ENCODE assay signal across 9 cellular contexts in the genomic region with DNA sequence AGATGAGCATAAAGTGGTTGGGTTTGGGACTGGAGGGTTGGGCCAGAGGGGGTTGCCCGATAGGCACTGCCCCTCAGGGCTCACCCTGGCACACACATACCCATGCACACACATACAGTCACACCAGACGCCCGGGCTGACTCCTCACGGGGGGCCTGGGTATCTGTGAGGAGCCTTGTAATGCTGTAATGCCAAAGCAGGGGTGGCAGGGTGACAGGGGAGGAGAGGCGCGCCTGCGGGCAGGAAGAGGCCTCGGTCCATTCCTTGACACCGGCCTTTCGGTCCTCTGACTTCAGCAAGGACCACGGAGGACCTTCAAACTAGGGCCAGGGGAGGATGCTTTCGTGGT. TPM values are rescaled to one million over a fixed set of nuclear protein-coding genes. Genes with fewer than 3 reads are reported as not detected.
A peak's percentile ranks its signal among the peaks of the same experiment; 100 is the strongest.
DNase-seq lines count a peak whose midpoint lies in the region; ATAC-seq and TF ChIP-seq lines count a peak whose summit lies in the region.
"Had no signal": no experiment of that assay in that cellular context is flagged by ENCODE, and none has a peak within 500 bp of the region (broad histone marks: within the 10 kb centered on the region; RNA-seq: fewer than 3 reads in every experiment).

No MANE protein-coding gene starts in this region.

- TF ChIP-seq POLR2A in gastroesophageal sphincter (IDR thresholded peaks at IDR 0.05) = no peak
- TF ChIP-seq POLR2A in prostate gland (IDR thresholded peaks at IDR 0.05) = no peak

- peak overlapping the region; percentile 62 for H3K4me2 ChIP-seq in DND-41 (ENCODE audit: insufficient read depth, low read length)

- no peaks in the 10 kb centered on the region for H4K20me1 ChIP-seq in DND-41 (ENCODE audit: insufficient read depth, low read length)

- H3K9me3 ChIP-seq in DND-41 (ENCODE audit: insufficient read depth, low read length, severe bottlenecking) (no peaks in the 10 kb centered on the region), gastroesophageal sphincter (no peaks in the 10 kb centered on the region), prostate gland (no peaks in the 10 kb centered on the region)

- no peak overlapping the region for H3K9ac ChIP-seq in DND-41 (ENCODE audit: low read depth, low read length)

- H3K27me3 ChIP-seq in DND-41 (ENCODE audit: insufficient read depth, low read length, poor library complexity) (peaks cover 20% of the 10 kb centered on the region), gastroesophageal sphincter (peaks cover 8% of the 10 kb centered on the region), prostate gland (replicated peaks; ENCODE audit: insufficient read depth) (no peaks in the 10 kb centered on the region)

- DNase-seq in DND-41 (no peak), prostate gland (ENCODE audit: low spot score) (no peak), cerebellum (ENCODE audit: low spot score) (no peak), DMS53 (lab: John Stamatoyannopoulos, UW) (no peak), NCI-H446 (lab: John Stamatoyannopoulos, UW) (no peak)
- DNase-seq: NCI-H2029 treated with DMSO at 0.1 percent for 48 hours had no signal

- H3K27ac ChIP-seq in DND-41 (ENCODE audit: low read length) = no peak overlapping the region
- peak overlapping the region in 3 of 4 donors; percentile 65 to 71 (median 69) for H3K27ac ChIP-seq in gastroesophageal sphincter
- peak overlapping the region; percentile 1 to 27 for H3K27ac ChIP-seq in prostate gland

- H3K4me1 ChIP-seq in DND-41 (ENCODE audit: insufficient read depth, low read length) (peaks cover 15% of the 10 kb centered on the region), gastroesophageal sphincter (peaks cover 0 to 20% (median 2%) of the 10 kb centered on the region in 3 donors), prostate gland (replicated peaks) (no peaks in the 10 kb centered on the region)

- ATAC-seq in DND-41 (ENCODE audit: insufficient read depth, low read depth) = peak; percentile 4; the same call in 1 of the 3 replicates
- ATAC-seq in gastroesophageal sphincter = no peak
- ATAC-seq in HG03175 (IDR thresholded peaks at IDR 0.05; ENCODE audit: unreplicated experiment) = no peak

- 37 to 100% methylated on average over 1 to 3 of the region's 12 CpGs for WGBS in gastroesophageal sphincter (ENCODE audit: low coverage in 1 of 2), 2 donors
- WGBS in prostate gland = 57% methylated on average over 12 of the region's 12 CpGs

- H2AFZ ChIP-seq in DND-41 (ENCODE audit: low read depth, low read length) = no peak overlapping the region

- intact Hi-C loops in prostate gland (cut with DNase I) = no loop called here

- TF ChIP-seq CTCF in DND-41 (IDR thresholded peaks at IDR 0.05; ENCODE audit: borderline replicate concordance, extremely low read depth, low read length, poor library complexity, severe bottlenecking) (no peak), WI38 (IDR thresholded peaks at IDR 0.05; ENCODE audit: low read depth, low read length) (no peak), gastroesophageal sphincter (IDR thresholded peaks at IDR 0.05) (no peak), prostate gland (IDR thresholded peaks at IDR 0.05) (no peak)

- no peaks in the 10 kb centered on the region for H3K79me2 ChIP-seq in DND-41 (ENCODE audit: insufficient read depth, low read length)

- no peak for TF ChIP-seq EP300 in gastroesophageal sphincter (IDR thresholded peaks at IDR 0.05)

- peak overlapping the region in 1 of 2 experiments; percentile 49; a peak in 2 of 4 replicates for H3K4me3 ChIP-seq in DND-41 (ENCODE audit: low read depth in 1 of 2, low read length in 2 of 2)
- peak overlapping the region; percentile 27; the same call in 1 of the 2 replicates for H3K4me3 ChIP-seq in WI38 (ENCODE audit: low read depth, low read length)
- H3K4me3 ChIP-seq in gastroesophageal sphincter = peak overlapping the region in 1 of 2 donors; percentile 53
- H3K4me3 ChIP-seq in prostate gland = peak overlapping the region; percentile 7 to 22

- no peaks in the 10 kb centered on the region for H3K36me3 ChIP-seq in DND-41 (ENCODE audit: insufficient read depth, low read length)
- H3K36me3 ChIP-seq in gastroesophageal sphincter = no peaks in the 10 kb centered on the region
- no peaks in the 10 kb centered on the region for H3K36me3 ChIP-seq in prostate gland

RNA-seq across cellular contexts. Expression of gene FAIM2, which starts 0.4 kb away (rescaled TPM):
- total RNA-seq in gastroesophageal sphincter = 1 to 10 TPM; 3.4 to 7.4 (median 5.9) TPM
- total RNA-seq in prostate gland = 10 to 100 TPM in 1 of 2 donors, 1 to 10 TPM in 1; 2.8 to 12.0 TPM
- total RNA-seq in cerebellum = 14.1 TPM

RNA-seq across cellular contexts. Expression of gene AQP2, which starts 47.2 kb away (rescaled TPM):
- total RNA-seq in gastroesophageal sphincter (under 1 TPM in 1 of 4 donors, not detected in 3; 0.12 TPM), prostate gland (1 to 10 TPM in 1 of 2 donors, not detected in 1; 2.7 TPM), cerebellum (not detected)

RNA-seq across cellular contexts. Expression of gene AQP5, which starts 58.3 kb away (rescaled TPM):
- 1 to 10 TPM in 1 of 4 donors, not detected in 3; 7.8 TPM for total RNA-seq in gastroesophageal sphincter
- 10 to 100 TPM in 1 of 2 donors, 1 to 10 TPM in 1; 3.4 to 25.8 TPM for total RNA-seq in prostate gland
- total RNA-seq in cerebellum = 0.82 TPM
